ENCODE assay signal across 8 cellular contexts in genomic region chr18:3129053-3129864, GRCh38.
A peak's percentile ranks its signal among the peaks of the same experiment; 100 is the strongest.
DNase-seq lines count a peak whose midpoint lies in the region; FAIRE-seq and TF ChIP-seq lines count a peak whose summit lies in the region.

No MANE protein-coding gene starts in this region.

- H3K27me3 ChIP-seq in GM23248 (replicated peaks; ENCODE audit: insufficient read depth) (no peaks in the 10 kb centered on the region), SU-DHL-6 (ENCODE audit: low read length) (no peaks in the 10 kb centered on the region), cardiac muscle cell (no peaks in the 10 kb centered on the region), prostate gland (replicated peaks; ENCODE audit: insufficient read depth) (no peaks in the 10 kb centered on the region), vagina (no peaks in the 10 kb centered on the region)

- no peak for TF ChIP-seq POLR2A in prostate gland (IDR thresholded peaks at IDR 0.05)
- no peak for TF ChIP-seq POLR2A in vagina (IDR thresholded peaks at IDR 0.05)

- H3K4me1 ChIP-seq in GM23248 (ENCODE audit: insufficient read depth) (no peaks in the 10 kb centered on the region; the same call in 1 of the 2 replicates), cardiac muscle cell (ENCODE audit: low read depth) (no peaks in the 10 kb centered on the region), prostate gland (replicated peaks) (no peaks in the 10 kb centered on the region), vagina (no peaks in the 10 kb centered on the region)

- no peaks in the 10 kb centered on the region for H3K79me2 ChIP-seq in GM23248 (ENCODE audit: insufficient read depth)
- no peaks in the 10 kb centered on the region for H3K79me2 ChIP-seq in SU-DHL-6 (ENCODE audit: insufficient read depth, low read length)

- peak; percentile 96 for TF ChIP-seq CTCF in SU-DHL-6 (IDR thresholded peaks at IDR 0.05; ENCODE audit: insufficient read depth, low read length, poor library complexity, severe bottlenecking)
- TF ChIP-seq CTCF in cardiac muscle cell (IDR thresholded peaks at IDR 0.05; ENCODE audit: low read depth, low read length) = peak; percentile 99
- peak; percentile 69 to 77 (median 74) for TF ChIP-seq CTCF in prostate gland (IDR thresholded peaks at IDR 0.05)
- TF ChIP-seq CTCF in vagina (IDR thresholded peaks at IDR 0.05) = peak; percentile 56 to 74 (median 70)

- in situ Hi-C loops in GM23248 (cut with MboI) = no loop called here

- intact Hi-C loops in prostate gland (cut with DNase I) = loop anchor here (5.0 kb wide), 1 partner anchor 197 kb away; no protein-coding TSS in a partner anchor
- intact Hi-C loops in vagina (cut with DNase I) = no loop called here

- no peak overlapping the region for H3K4me2 ChIP-seq in GM23248 (ENCODE audit: unreplicated experiment)
- H3K4me2 ChIP-seq in SU-DHL-6 (ENCODE audit: low read depth, low read length, poor library complexity, severe bottlenecking) = peak overlapping the region; percentile 30

- DNase-seq in GM23248 = peak; percentile 93
- DNase-seq in LoVo (ENCODE audit: low spot score) = peak; percentile 66
- peak; percentile 60 for DNase-seq in activated naive CD8-positive, alpha-beta T cell treated with anti-CD3 and anti-CD28 coated beads, Interleukin-2, amount 50 U/mL, for 16 hours (ENCODE audit: low read depth, low spot score)
- peak; percentile 81 to 91 for DNase-seq in cardiac muscle cell (ENCODE audit: low read depth in 1 of 2, low spot score in 1 of 2)
- DNase-seq in prostate gland (ENCODE audit: low spot score) = peak; percentile 64
- no peak for DNase-seq in vagina (ENCODE audit: extremely low spot score in 2 of 2)

- H2AFZ ChIP-seq in GM23248 (no peak overlapping the region), SU-DHL-6 (ENCODE audit: low read depth, low read length, severe bottlenecking) (peak overlapping the region; percentile 50)

- H3K9me3 ChIP-seq in GM23248 (ENCODE audit: low read depth) (no peaks in the 10 kb centered on the region), SU-DHL-6 (ENCODE audit: insufficient read depth, low read length) (no peaks in the 10 kb centered on the region), cardiac muscle cell (ENCODE audit: low read depth) (no peaks in the 10 kb centered on the region), prostate gland (no peaks in the 10 kb centered on the region), vagina (no peaks in the 10 kb centered on the region)

- H3K9ac ChIP-seq in GM23248 (no peak overlapping the region), SU-DHL-6 (ENCODE audit: low read length) (no peak overlapping the region)

- H3K27ac ChIP-seq in GM23248 = no peak overlapping the region
- no peak overlapping the region for H3K27ac ChIP-seq in SU-DHL-6 (ENCODE audit: low read depth, low read length)
- no peak overlapping the region for H3K27ac ChIP-seq in cardiac muscle cell
- no peak overlapping the region for H3K27ac ChIP-seq in prostate gland
- H3K27ac ChIP-seq in vagina = no peak overlapping the region

- no peaks in the 10 kb centered on the region for H3F3A ChIP-seq in GM23248 (ENCODE audit: insufficient read depth)
- no peaks in the 10 kb centered on the region for H3F3A ChIP-seq in SU-DHL-6 (ENCODE audit: insufficient read depth)

- H3K9me2 ChIP-seq in GM23248 (ENCODE audit: insufficient read depth) (no peaks in the 10 kb centered on the region), SU-DHL-6 (replicated peaks; ENCODE audit: insufficient read depth, low read length) (no peaks in the 10 kb centered on the region)

- 22 to 25% methylated on average over 16 of the region's 16 CpGs for WGBS in GM23248 (ENCODE audit: low coverage in 1 of 2, low lambda C conversion rate in 2 of 2, missing lambda C conversion rate in 2 of 2), 2 experiments
- WGBS in prostate gland = 28% methylated on average over 16 of the region's 16 CpGs

- H3K4me3 ChIP-seq in GM23248 (no peak overlapping the region), SU-DHL-6 (ENCODE audit: insufficient read depth, low read length, poor library complexity, severe bottlenecking) (no peak overlapping the region), cardiac muscle cell (no peak overlapping the region), prostate gland (no peak overlapping the region), vagina (no peak overlapping the region)

- H3K36me3 ChIP-seq in GM23248 (ENCODE audit: low read depth) = no peaks in the 10 kb centered on the region
- H3K36me3 ChIP-seq in SU-DHL-6 (ENCODE audit: low read length) = no peaks in the 10 kb centered on the region
- H3K36me3 ChIP-seq in cardiac muscle cell = peaks cover 87% of the 10 kb centered on the region
- no peaks in the 10 kb centered on the region for H3K36me3 ChIP-seq in prostate gland
- H3K36me3 ChIP-seq in vagina = no peaks in the 10 kb centered on the region

- peak; percentile 63 for FAIRE-seq in G401.6 (lab: Jason Lieb, UNC)

- no peaks in the 10 kb centered on the region for H4K20me1 ChIP-seq in GM23248 (ENCODE audit: insufficient read depth)
- H4K20me1 ChIP-seq in SU-DHL-6 (ENCODE audit: low read depth, low read length) = no peaks in the 10 kb centered on the region

Comparison
In these comparisons a context has a peak if more than half of its experiments do, and no peak if none do; other contexts are left out.
1. DNase-seq: peak in GM23248 (single experiment), LoVo (single experiment), activated naive CD8-positive, alpha-beta T cell treated with anti-CD3 and anti-CD28 coated beads, Interleukin-2, amount 50 U/mL, for 16 hours (single experiment), cardiac muscle cell (2 of 2) and prostate gland (single experiment); none in vagina (0 of 2).
2. Peak in every context shown above with its lines, with median percentiles within 50 percentile points of each other: CTCF ChIP-seq.